ENCODE assay signal across 8 cellular contexts in genomic region chr10:103758294-103758681, GRCh38.
DNase-seq lines count a peak whose midpoint lies in the region; ATAC-seq and FAIRE-seq lines count a peak whose summit lies in the region.

No MANE protein-coding gene starts in this region.

- H3K4me3 Mint-ChIP-seq in central memory CD8-positive, alpha-beta T cell, result peak overlapping the region; percentile 71

- H3K9me3 ChIP-seq in BLaER1 (no peaks in the 10 kb centered on the region), mucosa of rectum (ENCODE audit: control insufficient read depth in 2 of 2, low read length in 2 of 2) (no peaks in the 10 kb centered on the region)
- no peaks in the 10 kb centered on the region for H3K9me3 ChIP-seq in effector memory CD4-positive, alpha-beta T cell (ENCODE audit: control insufficient read depth, low read length)

- H3K27ac Mint-ChIP-seq in central memory CD8-positive, alpha-beta T cell (ENCODE audit: low read depth), result peak overlapping the region; percentile 88

- ATAC-seq in central memory CD8-positive, alpha-beta T cell (replicated peaks; ENCODE audit: extremely low read depth, poor library complexity, severe bottlenecking), result no peak
- ATAC-seq in GM21619 (IDR thresholded peaks at IDR 0.05; ENCODE audit: unreplicated experiment), result no peak

- H3K9ac ChIP-seq in BLaER1, result peak overlapping the region; percentile 68; the same call in 1 of the 2 replicates
- peak overlapping the region; percentile 39 to 49 for H3K9ac ChIP-seq in mucosa of rectum (ENCODE audit: low read depth in 1 of 2, low read length in 2 of 2)

- FAIRE-seq in HTR-8/SVneo (lab: Jason Lieb, UNC), result peak; percentile 31

- peaks cover 45% of the 10 kb centered on the region for H3K4me1 Mint-ChIP-seq in central memory CD8-positive, alpha-beta T cell

- DNase-seq in HTR-8/SVneo (ENCODE audit: insufficient read length, low spot score) (no peak), HuH-7.5 (ENCODE audit: low spot score) (no peak)
- DNase-seq in central memory CD8-positive, alpha-beta T cell (ENCODE audit: low spot score in 2 of 2), result no peak
- no peak for DNase-seq in effector memory CD4-positive, alpha-beta T cell
- no peak for DNase-seq in stimulated activated CD4-positive, alpha-beta T cell treated with anti-CD3 and anti-CD28 coated beads, Interleukin-12 subunit alpha, Interleukin-12 subunit beta, amount 100 ng/mL, for 4 hours

- H4K20me1 ChIP-seq in BLaER1, result peaks cover 58% of the 10 kb centered on the region

- H3K9me3 Mint-ChIP-seq in central memory CD8-positive, alpha-beta T cell, result no peaks in the 10 kb centered on the region

- peak overlapping the region; percentile 79 for H3K27ac ChIP-seq in BLaER1
- peak overlapping the region; percentile 58 to 86 for H3K27ac ChIP-seq in mucosa of rectum (ENCODE audit: low read depth in 2 of 2, low read length in 2 of 2)
- no peak overlapping the region for H3K27ac ChIP-seq in effector memory CD4-positive, alpha-beta T cell (ENCODE audit: insufficient read depth, low read length, poor library complexity, severe bottlenecking)

- H3K27me3 ChIP-seq in BLaER1, result no peaks in the 10 kb centered on the region
- no peaks in the 10 kb centered on the region for H3K27me3 ChIP-seq in mucosa of rectum (ENCODE audit: control insufficient read depth in 2 of 2, insufficient read depth in 2 of 2, low read length in 2 of 2)
- no peaks in the 10 kb centered on the region for H3K27me3 ChIP-seq in effector memory CD4-positive, alpha-beta T cell (replicated peaks; ENCODE audit: control insufficient read depth, insufficient read depth, low read length, poor library complexity, severe bottlenecking)

- peaks cover 78% of the 10 kb centered on the region for H3K4me1 ChIP-seq in BLaER1
- peaks cover 28 to 29% of the 10 kb centered on the region in 2 donors for H3K4me1 ChIP-seq in mucosa of rectum (ENCODE audit: control insufficient read depth in 2 of 2, insufficient read depth in 2 of 2, low read length in 2 of 2)
- peaks cover 29% of the 10 kb centered on the region for H3K4me1 ChIP-seq in effector memory CD4-positive, alpha-beta T cell (ENCODE audit: control insufficient read depth, insufficient read depth, low read length, poor library complexity, severe bottlenecking)

- H3K4me3 ChIP-seq in BLaER1, result no peak overlapping the region
- no peak overlapping the region for H3K4me3 ChIP-seq in mucosa of rectum (ENCODE audit: low read length in 2 of 2)
- no peak overlapping the region for H3K4me3 ChIP-seq in effector memory CD4-positive, alpha-beta T cell (ENCODE audit: insufficient read depth, low read depth, low read length, poor library complexity, severe bottlenecking)

- H3K4me2 ChIP-seq in BLaER1, result peak overlapping the region; percentile 91

- no peaks in the 10 kb centered on the region for H3K36me3 Mint-ChIP-seq in central memory CD8-positive, alpha-beta T cell (ENCODE audit: insufficient read depth)

- no peaks in the 10 kb centered on the region for H3K27me3 Mint-ChIP-seq in central memory CD8-positive, alpha-beta T cell

- H3K36me3 ChIP-seq in BLaER1 (peaks cover 27% of the 10 kb centered on the region; the same call in 1 of the 2 replicates), mucosa of rectum (ENCODE audit: control insufficient read depth in 2 of 2, insufficient read depth in 2 of 2, low read length in 2 of 2) (peaks cover 2 to 3% of the 10 kb centered on the region in 2 donors)
- H3K36me3 ChIP-seq in effector memory CD4-positive, alpha-beta T cell (ENCODE audit: control insufficient read depth, insufficient read depth, low read length), result no peaks in the 10 kb centered on the region
